Comparison of ENCODE assay signal across 17 cellular contexts in genomic region chr17:18224053-18224427, GRCh38. TPM values are rescaled to one million over a fixed set of nuclear protein-coding genes. Genes with fewer than 3 reads are reported as not detected.
A peak's percentile ranks its signal among the peaks of the same experiment; 100 is the strongest.
DNase-seq lines count a peak whose midpoint lies in the region; ATAC-seq, FAIRE-seq and TF ChIP-seq lines count a peak whose summit lies in the region.
"Had no signal": no experiment of that assay in that cellular context is flagged by ENCODE, and none has a peak within 500 bp of the region (broad histone marks: within the 10 kb centered on the region; RNA-seq: fewer than 3 reads in every experiment).

No MANE protein-coding gene starts in this region.

- 0 out of 2 replicates have a peak overlapping the region, but pooled peaks have one; percentile 29 for H2AK5ac ChIP-seq in H1 (ENCODE audit: low read depth, low read length)

- H2BK5ac ChIP-seq in H1 (ENCODE audit: low read depth, low read length), result peak overlapping the region; percentile 96

- no peaks in the 10 kb centered on the region for H3K9me2 ChIP-seq in SK-N-SH

- TF ChIP-seq RAD21 in SK-N-SH (IDR thresholded peaks at IDR 0.05; ENCODE audit: low read length), result no peak
- no peak for TF ChIP-seq RAD21 in H1 (IDR thresholded peaks at IDR 0.05 in 1 of 2, conservative IDR thresholded peaks at IDR 0.05 in 1 of 2; ENCODE audit: low read depth in 2 of 2, low read length in 2 of 2)

- in situ Hi-C loops in GM13977 (cut with MboI; ENCODE audit: low pct_unique_long_range_greater_than_20kb, low sequenced_read_pairs, unreplicated experiment), result no loop called here

- no peak for ATAC-seq in SK-N-SH treated with all-trans-retinoic acid at 6 μM for 48 hours
- ATAC-seq: natural killer cell, T-cell had no signal

- H3K4me2 ChIP-seq in SK-N-SH (no peak overlapping the region), H1 (ENCODE audit: insufficient read depth in 1 of 2, low read depth in 2 of 2, low read length in 2 of 2) (peak overlapping the region; percentile 73 to 100)

- no peak for TF ChIP-seq EP300 in SK-N-SH (IDR thresholded peaks at IDR 0.05; ENCODE audit: borderline replicate concordance in 1 of 2, low read depth in 1 of 2, low read length in 1 of 2)
- no peak for TF ChIP-seq EP300 in H1 (IDR thresholded peaks at IDR 0.05; ENCODE audit: borderline replicate concordance in 1 of 2, low read depth in 2 of 2, low read length in 2 of 2)

- no peak overlapping the region for H3K27ac ChIP-seq in SK-N-SH (ENCODE audit: low read depth in 2 of 2, low read length in 1 of 2)
- peak overlapping the region; percentile 97 for H3K27ac ChIP-seq in H1 (ENCODE audit: low read depth, low read length)
- peak overlapping the region; percentile 64 to 84 for H3K27ac ChIP-seq in testis
- H3K27ac ChIP-seq in ascending aorta, result peak overlapping the region in 1 of 2 donors; percentile 31
- H3K27ac ChIP-seq: PC-9 had no signal

- H2AFZ ChIP-seq in SK-N-SH (ENCODE audit: low read depth) (0 out of 2 replicates have a peak overlapping the region, but pooled peaks have one; percentile 37), H1 (ENCODE audit: low read length) (no peak overlapping the region)

- CTCF ChIA-PET in SK-N-SH (lab: Yijun Ruan, JAX), result interaction anchor here (0.5 to 3.3 kb wide), 4 partner anchors 7 to 1737 kb away, joined by 3 to 13 read pairs (median 4); no protein-coding TSS in a partner anchor
- CTCF ChIA-PET in H1 (lab: Charles Lee; ENCODE audit: partially characterized antibody), result interaction anchor here (0.8 to 1.7 kb wide), 12 partner anchors 8 to 97 kb away, joined by 3 to 8 read pairs (median 4); partner anchors contain the start of gene FLII

- H3K14ac ChIP-seq in H1 (ENCODE audit: insufficient read length), result no peak overlapping the region

- H3K4me1 ChIP-seq in SK-N-SH (ENCODE audit: control insufficient read depth in 1 of 2, insufficient read depth in 2 of 2, low read depth in 1 of 2, low read length in 1 of 2), result peaks cover 12 to 18% of the 10 kb centered on the region in 2 experiments; a peak in 3 of 4 replicates
- H3K4me1 ChIP-seq in H1 (replicated peaks in 1 of 4; ENCODE audit: control insufficient read depth in 3 of 4, insufficient read depth in 4 of 4, low read length in 3 of 4), result peaks cover 0 to 18% (median 10%) of the 10 kb centered on the region in 4 experiments; a peak in 6 of 7 replicates
- peaks cover 24% of the 10 kb centered on the region for H3K4me1 ChIP-seq in testis
- peaks cover 4 to 14% of the 10 kb centered on the region in 2 donors for H3K4me1 ChIP-seq in ascending aorta

- TF ChIP-seq POLR2A in H1 (IDR thresholded peaks at IDR 0.05; ENCODE audit: control extremely low read depth in 1 of 2, low read depth in 2 of 2, low read length in 2 of 2) (no peak), testis (IDR thresholded peaks at IDR 0.05) (no peak)

- H3K56ac ChIP-seq in H1 (replicated peaks; ENCODE audit: insufficient read length, low read depth, low read length), result peak overlapping the region; percentile 62

- TF ChIP-seq CTCF in SK-N-SH (IDR thresholded peaks at IDR 0.05), result no peak
- no peak for TF ChIP-seq CTCF in H1 (IDR thresholded peaks at IDR 0.05; ENCODE audit: control extremely low read depth in 1 of 3, insufficient read depth in 1 of 3, low read depth in 1 of 3, low read length in 3 of 3)
- TF ChIP-seq CTCF in testis (IDR thresholded peaks at IDR 0.05), result no peak
- TF ChIP-seq CTCF in GM13977 (IDR thresholded peaks at IDR 0.05; ENCODE audit: extremely low read depth, insufficient read depth, missing control alignments), result no peak
- no peak for TF ChIP-seq CTCF in ascending aorta (IDR thresholded peaks at IDR 0.05)

- POLR2A ChIA-PET in SK-N-SH (lab: Yijun Ruan, JAX), result no interaction called here
- POLR2A ChIA-PET in H1 (lab: Charles Lee; ENCODE audit: partially characterized antibody), result interaction anchor here (0.7 to 2.8 kb wide), 24 partner anchors 8 to 84 kb away, joined by 3 to 22 read pairs (median 5); partner anchors contain the start of genes ALKBH5 and MIEF2

- H4K91ac ChIP-seq in H1 (replicated peaks; ENCODE audit: insufficient read length, low read length), result peak overlapping the region; percentile 81

- no peak overlapping the region for H2BK20ac ChIP-seq in H1 (ENCODE audit: low read length)

- H3K18ac ChIP-seq in H1 (ENCODE audit: extremely low read depth, low read length), result peak overlapping the region; percentile 53

- peak overlapping the region; percentile 9; the same call in 1 of the 2 replicates for H2BK15ac ChIP-seq in H1 (ENCODE audit: low read length)

- peak overlapping the region; percentile 39 for H3K4ac ChIP-seq in H1 (replicated peaks; ENCODE audit: insufficient read length, low read depth, low read length)

- H4K8ac ChIP-seq in H1 (ENCODE audit: extremely low read depth, insufficient read depth, low read length), result peak overlapping the region; percentile 93; the same call in 1 of the 2 replicates

- H4K20me1 ChIP-seq in SK-N-SH (ENCODE audit: insufficient read depth) (0 out of 2 replicates have a peak, but pooled peaks cover 9% of the 10 kb centered on the region), H1 (replicated peaks in 1 of 2; ENCODE audit: control insufficient read depth in 1 of 2, insufficient read depth in 2 of 2, low read length in 2 of 2) (peaks cover 7 to 13% of the 10 kb centered on the region in 2 experiments)

- H3K79me1 ChIP-seq in H1 (ENCODE audit: low read depth, low read length), result peaks cover 29% of the 10 kb centered on the region

- no peaks in the 10 kb centered on the region for H3K27me3 ChIP-seq in SK-N-SH (ENCODE audit: insufficient read depth)
- H3K27me3 ChIP-seq in H1 (replicated peaks in 1 of 4; ENCODE audit: control insufficient read depth in 3 of 4, extremely low read depth in 1 of 4, insufficient read depth in 3 of 4, low read length in 3 of 4), result no peaks in the 10 kb centered on the region
- no peaks in the 10 kb centered on the region for H3K27me3 ChIP-seq in testis
- H3K27me3 ChIP-seq in ascending aorta, result no peaks in the 10 kb centered on the region

- no peak overlapping the region for H2BK120ac ChIP-seq in H1 (replicated peaks; ENCODE audit: low read depth, low read length)

- H3K4me3 ChIP-seq in SK-N-SH (ENCODE audit: low read depth in 2 of 2, low read length in 1 of 2) (no peak overlapping the region), H1 (ENCODE audit: extremely low read depth in 1 of 4, insufficient read depth in 2 of 4, low read depth in 3 of 4, low read length in 4 of 4) (peak overlapping the region; percentile 9 to 76 (median 50); a peak in 6 of 8 replicates), testis (peak overlapping the region in 1 of 2 donors; percentile 46), ascending aorta (no peak overlapping the region)
- H3K4me3 ChIP-seq: skin epidermis had no signal

- no peaks in the 10 kb centered on the region for H3K36me3 ChIP-seq in SK-N-SH (replicated peaks in 1 of 2; ENCODE audit: control insufficient read depth in 1 of 2, insufficient read depth in 2 of 2, low read length in 1 of 2)
- no peaks in the 10 kb centered on the region for H3K36me3 ChIP-seq in H1 (ENCODE audit: control insufficient read depth in 2 of 4, insufficient read depth in 4 of 4, low read length in 3 of 4)
- no peaks in the 10 kb centered on the region for H3K36me3 ChIP-seq in testis (ENCODE audit: low read depth, missing control alignments)
- no peaks in the 10 kb centered on the region for H3K36me3 ChIP-seq in ascending aorta

- DNase-seq in SK-N-SH, result no peak
- DNase-seq in H1 (ENCODE audit: low read depth in 1 of 2, low spot score in 2 of 2), result no peak
- DNase-seq in islet precursor cell, result peak; percentile 80
- DNase-seq in testis, result no peak
- no peak for DNase-seq in GM13977 (ENCODE audit: low spot score)
- no peak for DNase-seq in NCI-H1694 treated with DMSO at 0.1 percent for 48 hours (lab: John Stamatoyannopoulos, UW)
- no peak for DNase-seq in ascending aorta (ENCODE audit: low spot score in 2 of 2)
- DNase-seq: activated CD4-positive, CD25-positive, alpha-beta regulatory T cell treated with anti-CD3 and anti-CD28 coated beads, Interleukin-2, amount 50 U/mL, for 72 hours; CD8-positive, alpha-beta memory T cell; natural killer cell; NCI-H146; NCI-H510A; PC-9; T-cell had no signal

- H3K9ac ChIP-seq in SK-N-SH (no peak overlapping the region), H1 (replicated peaks in 1 of 4; ENCODE audit: extremely low read depth in 1 of 4, low read depth in 3 of 4, low read length in 3 of 4) (peak overlapping the region in 3 of 4 experiments; percentile 48 to 72 (median 64); a peak in 6 of 7 replicates)

- WGBS in SK-N-SH (ENCODE audit: low lambda C conversion rate), result 98% methylated on average over 5 of the region's 5 CpGs
- 56% methylated on average over 5 of the region's 5 CpGs; no CpG with 5 or more reads in 1 of the 2 experiments for WGBS in H1 (ENCODE audit: extremely low coverage in 1 of 2, insufficient coverage in 1 of 2, insufficient read length in 1 of 2, insufficient replicate concordance in 2 of 2, low coverage in 1 of 2, low lambda C conversion rate in 2 of 2, missing lambda C conversion rate in 1 of 2), 2 experiments
- WGBS in testis, 2 donors, result 71 to 79% methylated on average over 5 of the region's 5 CpGs

- peaks cover 13% of the 10 kb centered on the region for H3K23me2 ChIP-seq in H1 (ENCODE audit: low read depth, low read length)

- H3K79me2 ChIP-seq in SK-N-SH (ENCODE audit: insufficient read depth) (peaks cover 33% of the 10 kb centered on the region), H1 (ENCODE audit: control insufficient read depth in 1 of 2, insufficient read depth in 2 of 2, low read length in 2 of 2) (peaks cover 8 to 32% of the 10 kb centered on the region in 2 experiments)

- H3K9me3 ChIP-seq in SK-N-SH (no peaks in the 10 kb centered on the region), H1 (ENCODE audit: insufficient read depth in 2 of 2, low read depth in 1 of 2, low read length in 1 of 2) (no peaks in the 10 kb centered on the region), testis (no peaks in the 10 kb centered on the region), ascending aorta (no peaks in the 10 kb centered on the region)

- peak overlapping the region; percentile 65 for H2BK12ac ChIP-seq in H1 (ENCODE audit: low read depth, low read length)

- no peak overlapping the region for H3K23ac ChIP-seq in H1 (ENCODE audit: insufficient read length)

- no peak for FAIRE-seq in H1 (lab: Jason Lieb, UNC)
- FAIRE-seq: GM19239 had no signal

- peak overlapping the region; percentile 65 for H4K5ac ChIP-seq in H1 (ENCODE audit: insufficient read length, low read depth, low read length)

- H3F3A ChIP-seq in SK-N-SH (replicated peaks; ENCODE audit: insufficient read depth), result peaks cover 3% of the 10 kb centered on the region

- intact Hi-C loops in testis (cut with DNase I; ENCODE audit: low total_unique reads) (no loop called here), ascending aorta (cut with DNase I) (no loop called here)

RNA-seq across cellular contexts. Expression of gene LLGL1, which starts 1.4 kb away (rescaled TPM):
- polyA plus RNA-seq in SK-N-SH (2012; rRNA removed) (29.5 and 31.4 TPM in 2 replicates), H1 (2011; rRNA removed) (107 and 137 TPM in 2 replicates), testis (ENCODE audit: insufficient read depth, low read depth, low replicate concordance) (24.2 TPM)
- 10.7 and 20.6 TPM in 2 replicates for polyA plus RNA-seq in SK-N-SH (2012; cell fraction: cytosol; rRNA removed)
- 45.7 and 48.1 TPM in 2 replicates for polyA plus RNA-seq in SK-N-SH (2012; cell fraction: nucleus; rRNA removed)
- total RNA-seq in H1 (2021; fragmentation: NEBNext Ultra II Directional; extraction: Animal tissue kit (Norgen Biotek cat#: 25700)), result 71.3 and 72.8 TPM in 2 replicates
- polyA plus RNA-seq in H1 (2011; cell fraction: cytosol; rRNA removed), result 95.0 TPM
- 119 TPM for polyA plus RNA-seq in H1 (2011; cell fraction: nucleus; rRNA removed)
- 45.9 to 70.7 TPM (median 65.3 TPM) in 4 replicates for polyA plus RNA-seq in H1 (2012, experiment 1 of 2)
- polyA plus RNA-seq in H1 (2012, experiment 2 of 2), result 66.3 TPM
- 30.5 TPM for polyA plus RNA-seq in H1 (2013, experiment 1 of 2)
- 29.6 TPM for polyA plus RNA-seq in H1 (2013, experiment 2 of 2)
- 61.7 and 89.9 TPM in 2 replicates for polyA minus RNA-seq in H1 (2011; rRNA and poly(A)+ RNA removed)
- polyA minus RNA-seq in H1 (2011; cell fraction: cytosol; rRNA and poly(A)+ RNA removed), result 61.0 TPM
- polyA minus RNA-seq in H1 (2011; cell fraction: nucleus; rRNA and poly(A)+ RNA removed), result 46.1 TPM
- total RNA-seq in testis (10 to 100 TPM; 40.0 to 46.8 TPM), ascending aorta (25.3 TPM)

RNA-seq across cellular contexts. Expression of gene FLII, which starts 34.5 kb away (rescaled TPM):
- polyA plus RNA-seq in SK-N-SH (2012; rRNA removed) (244 and 254 TPM in 2 replicates), H1 (2011; rRNA removed) (549 and 674 TPM in 2 replicates), testis (ENCODE audit: insufficient read depth, low read depth, low replicate concordance) (383 TPM)
- 83.4 and 117 TPM in 2 replicates for polyA plus RNA-seq in SK-N-SH (2012; cell fraction: cytosol; rRNA removed)
- 1,164 and 1,190 TPM in 2 replicates for polyA plus RNA-seq in SK-N-SH (2012; cell fraction: nucleus; rRNA removed)
- total RNA-seq in H1 (2021; fragmentation: NEBNext Ultra II Directional; extraction: Animal tissue kit (Norgen Biotek cat#: 25700)), result 300 and 324 TPM in 2 replicates
- polyA plus RNA-seq in H1 (2011; cell fraction: cytosol; rRNA removed), result 437 TPM
- polyA plus RNA-seq in H1 (2011; cell fraction: nucleus; rRNA removed), result 871 TPM
- polyA plus RNA-seq in H1 (2012, experiment 1 of 2), result 271 to 422 TPM (median 386 TPM) in 4 replicates
- polyA plus RNA-seq in H1 (2012, experiment 2 of 2), result 333 TPM
- 161 TPM for polyA plus RNA-seq in H1 (2013, experiment 1 of 2)
- 153 TPM for polyA plus RNA-seq in H1 (2013, experiment 2 of 2)
- polyA minus RNA-seq in H1 (2011; rRNA and poly(A)+ RNA removed), result 400 and 457 TPM in 2 replicates
- polyA minus RNA-seq in H1 (2011; cell fraction: cytosol; rRNA and poly(A)+ RNA removed), result 246 TPM
- 198 TPM for polyA minus RNA-seq in H1 (2011; cell fraction: nucleus; rRNA and poly(A)+ RNA removed)
- total RNA-seq in testis (100 to 1,000 TPM; 317 to 351 TPM), ascending aorta (716 TPM)

RNA-seq across cellular contexts. Expression of gene MIEF2, which starts 36.4 kb away (rescaled TPM):
- 12.7 and 16.8 TPM in 2 replicates for polyA plus RNA-seq in SK-N-SH (2012; rRNA removed)
- 4.5 and 8.3 TPM in 2 replicates for polyA plus RNA-seq in SK-N-SH (2012; cell fraction: cytosol; rRNA removed)
- 34.8 and 53.1 TPM in 2 replicates for polyA plus RNA-seq in SK-N-SH (2012; cell fraction: nucleus; rRNA removed)
- 9.9 and 12.4 TPM in 2 replicates for total RNA-seq in H1 (2021; fragmentation: NEBNext Ultra II Directional; extraction: Animal tissue kit (Norgen Biotek cat#: 25700))
- 24.9 and 39.6 TPM in 2 replicates for polyA plus RNA-seq in H1 (2011; rRNA removed)
- polyA plus RNA-seq in H1 (2011; cell fraction: cytosol; rRNA removed), result 25.9 TPM
- 28.3 TPM for polyA plus RNA-seq in H1 (2011; cell fraction: nucleus; rRNA removed)
- polyA plus RNA-seq in H1 (2012, experiment 1 of 2), result 6.3 to 11.5 TPM (median 11.1 TPM) in 4 replicates
- 9.9 TPM for polyA plus RNA-seq in H1 (2012, experiment 2 of 2)
- polyA plus RNA-seq in H1 (2013, experiment 1 of 2), result 4.7 TPM
- 4.4 TPM for polyA plus RNA-seq in H1 (2013, experiment 2 of 2)
- 10.8 and 14.9 TPM in 2 replicates for polyA minus RNA-seq in H1 (2011; rRNA and poly(A)+ RNA removed)
- polyA minus RNA-seq in H1 (2011; cell fraction: cytosol; rRNA and poly(A)+ RNA removed), result 20.9 TPM
- polyA minus RNA-seq in H1 (2011; cell fraction: nucleus; rRNA and poly(A)+ RNA removed), result 23.0 TPM
- total RNA-seq in testis, result 10 to 100 TPM; 28.5 to 29.4 TPM
- 7.5 TPM for polyA plus RNA-seq in testis (ENCODE audit: insufficient read depth, low read depth, low replicate concordance)
- 18.5 TPM for total RNA-seq in ascending aorta

RNA-seq across cellular contexts. Expression of gene ALKBH5, which starts 40.4 kb away (rescaled TPM):
- 41.0 and 42.9 TPM in 2 replicates for polyA plus RNA-seq in SK-N-SH (2012; rRNA removed)
- 32.7 and 42.2 TPM in 2 replicates for polyA plus RNA-seq in SK-N-SH (2012; cell fraction: cytosol; rRNA removed)
- polyA plus RNA-seq in SK-N-SH (2012; cell fraction: nucleus; rRNA removed), result 19.4 and 24.2 TPM in 2 replicates
- 86.4 and 86.6 TPM in 2 replicates for total RNA-seq in H1 (2021; fragmentation: NEBNext Ultra II Directional; extraction: Animal tissue kit (Norgen Biotek cat#: 25700))
- polyA plus RNA-seq in H1 (2011; rRNA removed), result 63.7 and 66.5 TPM in 2 replicates
- polyA plus RNA-seq in H1 (2011; cell fraction: cytosol; rRNA removed), result 58.7 TPM
- 46.3 TPM for polyA plus RNA-seq in H1 (2011; cell fraction: nucleus; rRNA removed)
- polyA plus RNA-seq in H1 (2012, experiment 1 of 2), result 39.8 to 45.6 TPM (median 42.8 TPM) in 4 replicates
- polyA plus RNA-seq in H1 (2012, experiment 2 of 2), result 74.9 TPM
- 45.3 TPM for polyA plus RNA-seq in H1 (2013, experiment 1 of 2)
- polyA plus RNA-seq in H1 (2013, experiment 2 of 2), result 45.3 TPM
- 74.1 and 101 TPM in 2 replicates for polyA minus RNA-seq in H1 (2011; rRNA and poly(A)+ RNA removed)
- polyA minus RNA-seq in H1 (2011; cell fraction: cytosol; rRNA and poly(A)+ RNA removed), result 76.5 TPM
- polyA minus RNA-seq in H1 (2011; cell fraction: nucleus; rRNA and poly(A)+ RNA removed), result 35.4 TPM
- total RNA-seq in testis, result 100 to 1,000 TPM; 213 to 253 TPM
- 172 TPM for polyA plus RNA-seq in testis (ENCODE audit: insufficient read depth, low read depth, low replicate concordance)
- total RNA-seq in ascending aorta, result 73.4 TPM

Comparison
In these comparisons a context has a peak if more than half of its experiments do, and no peak if none do; other contexts are left out.
1. H3K27ac ChIP-seq: peak in H1 (single experiment) and testis (2 of 2); none in SK-N-SH (0 of 2).
2. H3K4me3 ChIP-seq: peak in H1 (4 of 4); none in SK-N-SH (0 of 2) and ascending aorta (0 of 2).